10 cellular contexts compared by ENCODE assay signal in genomic region chr2:85527787-85528186, GRCh38. TPM values are rescaled to one million over a fixed set of nuclear protein-coding genes. Genes with fewer than 3 reads are reported as not detected.
"Had no signal": no experiment of that assay in that cellular context is flagged by ENCODE, and none has a peak within 500 bp of the region (broad histone marks: within the 10 kb centered on the region; RNA-seq: fewer than 3 reads in every experiment).

No MANE protein-coding gene starts in this region.

- H3K9me3 ChIP-seq: HAP-1 had no signal

- H3K4me3 ChIP-seq: GM23248, HAP-1, K562 had no signal

- DNase-seq: GM23248, GOT3, H7, HFFc6, IMR-90 had no signal

- FAIRE-seq: K562 had no signal

- H3K27ac ChIP-seq: GM23248, HL-60 had no signal

- H3K36me3 ChIP-seq: HAP-1 had no signal

- ATAC-seq: HCT116, K562 had no signal

RNA-seq across cellular contexts. Expression of gene VAMP5, which starts 56.4 kb away (rescaled TPM):
- total RNA-seq: HT1080 had no signal
